10 cellular contexts compared by ENCODE assay signal in genomic region chrX:135114392-135114791, GRCh38. TPM values are rescaled to one million over a fixed set of nuclear protein-coding genes. Genes with fewer than 3 reads are reported as not detected.
DNase-seq lines count a peak whose midpoint lies in the region; ATAC-seq and TF ChIP-seq lines count a peak whose summit lies in the region.
"Had no signal": no experiment of that assay in that cellular context is flagged by ENCODE, and none has a peak within 500 bp of the region (broad histone marks: within the 10 kb centered on the region; RNA-seq: fewer than 3 reads in every experiment).

No MANE protein-coding gene starts in this region.

- peak; percentile 13 for DNase-seq in activated CD4-positive, alpha-beta T cell treated with anti-CD3 and anti-CD28 coated beads, Interleukin-2, amount 10 ng/mL, durations not matched to agents 7 days and 5 days
- DNase-seq in activated CD4-positive, alpha-beta T cell treated with anti-CD3 and anti-CD28 coated beads for 1 hour, result no peak
- no peak for DNase-seq in stimulated activated effector memory CD8-positive, alpha-beta T cell treated with anti-CD3 and anti-CD28 coated beads, Interleukin-12 subunit alpha, Interleukin-12 subunit beta, amount 100 ng/mL, for 72 hours (ENCODE audit: low spot score in 2 of 2)
- DNase-seq in endothelial cell (ENCODE audit: low spot score), result no peak
- DNase-seq in erythroblast (lab: John Stamatoyannopoulos, UW), result no peak
- DNase-seq in chondrocyte (ENCODE audit: low spot score), result no peak

- H3K4me1 Mint-ChIP-seq in activated CD4-positive, alpha-beta T cell treated with anti-CD3 and anti-CD28 coated beads, Interleukin-2, amount 10 ng/mL, durations not matched to agents 7 days and 5 days, result no peaks in the 10 kb centered on the region
- no peaks in the 10 kb centered on the region for H3K4me1 Mint-ChIP-seq in stimulated activated effector memory CD8-positive, alpha-beta T cell treated with anti-CD3 and anti-CD28 coated beads, Interleukin-12 subunit alpha, Interleukin-12 subunit beta, amount 100 ng/mL, for 72 hours
- H3K4me1 Mint-ChIP-seq in endothelial cell (ENCODE audit: unreplicated experiment) (peaks cover 3% of the 10 kb centered on the region), chondrocyte (ENCODE audit: low read depth) (no peaks in the 10 kb centered on the region)

- no peaks in the 10 kb centered on the region for H3K9me3 Mint-ChIP-seq in activated CD4-positive, alpha-beta T cell treated with anti-CD3 and anti-CD28 coated beads, Interleukin-2, amount 10 ng/mL, durations not matched to agents 7 days and 5 days
- no peaks in the 10 kb centered on the region for H3K9me3 Mint-ChIP-seq in stimulated activated effector memory CD8-positive, alpha-beta T cell treated with anti-CD3 and anti-CD28 coated beads, Interleukin-12 subunit alpha, Interleukin-12 subunit beta, amount 100 ng/mL, for 72 hours
- H3K9me3 Mint-ChIP-seq in endothelial cell (ENCODE audit: unreplicated experiment) (no peaks in the 10 kb centered on the region), chondrocyte (ENCODE audit: low read depth) (peaks cover 2% of the 10 kb centered on the region)

- H3K4me3 Mint-ChIP-seq in activated CD4-positive, alpha-beta T cell treated with anti-CD3 and anti-CD28 coated beads, Interleukin-2, amount 10 ng/mL, durations not matched to agents 7 days and 5 days, result no peak overlapping the region
- H3K4me3 Mint-ChIP-seq in stimulated activated effector memory CD8-positive, alpha-beta T cell treated with anti-CD3 and anti-CD28 coated beads, Interleukin-12 subunit alpha, Interleukin-12 subunit beta, amount 100 ng/mL, for 72 hours, result no peak overlapping the region
- H3K4me3 Mint-ChIP-seq in endothelial cell (ENCODE audit: unreplicated experiment) (no peak overlapping the region), chondrocyte (ENCODE audit: unreplicated experiment) (no peak overlapping the region)

- TF ChIP-seq CTCF in endothelial cell (IDR thresholded peaks at IDR 0.05; ENCODE audit: unreplicated experiment) (no peak), chondrocyte (IDR thresholded peaks at IDR 0.05) (no peak)

- H3K27ac Mint-ChIP-seq in activated CD4-positive, alpha-beta T cell treated with anti-CD3 and anti-CD28 coated beads, Interleukin-2, amount 10 ng/mL, durations not matched to agents 7 days and 5 days, result no peak overlapping the region
- no peak overlapping the region for H3K27ac Mint-ChIP-seq in stimulated activated effector memory CD8-positive, alpha-beta T cell treated with anti-CD3 and anti-CD28 coated beads, Interleukin-12 subunit alpha, Interleukin-12 subunit beta, amount 100 ng/mL, for 72 hours
- H3K27ac Mint-ChIP-seq in endothelial cell (ENCODE audit: unreplicated experiment) (no peak overlapping the region), chondrocyte (ENCODE audit: unreplicated experiment) (no peak overlapping the region)

- POLR2A ChIA-PET in activated CD4-positive, alpha-beta T cell treated with anti-CD3 and anti-CD28 coated beads, Interleukin-2, amount 10 ng/mL, durations not matched to agents 7 days and 5 days (lab: Charles Lee), result no interaction called here

- peaks cover 10% of the 10 kb centered on the region for H3K27me3 Mint-ChIP-seq in activated CD4-positive, alpha-beta T cell treated with anti-CD3 and anti-CD28 coated beads, Interleukin-2, amount 10 ng/mL, durations not matched to agents 7 days and 5 days
- H3K27me3 Mint-ChIP-seq in endothelial cell (ENCODE audit: unreplicated experiment) (no peaks in the 10 kb centered on the region), chondrocyte (ENCODE audit: low read depth) (peaks cover 1% of the 10 kb centered on the region)

- ATAC-seq in GM21825 (IDR thresholded peaks at IDR 0.05; ENCODE audit: unreplicated experiment) (peak; percentile 95), HG03432 (IDR thresholded peaks at IDR 0.05; ENCODE audit: unreplicated experiment) (peak; percentile 97)
- ATAC-seq in stimulated activated effector memory CD8-positive, alpha-beta T cell treated with anti-CD3 and anti-CD28 coated beads, Interleukin-12 subunit alpha, Interleukin-12 subunit beta, amount 100 ng/mL, for 72 hours, result peak; percentile 74
- ATAC-seq: K562 had no signal

- no peaks in the 10 kb centered on the region for H3K36me3 Mint-ChIP-seq in activated CD4-positive, alpha-beta T cell treated with anti-CD3 and anti-CD28 coated beads, Interleukin-2, amount 10 ng/mL, durations not matched to agents 7 days and 5 days (ENCODE audit: low read depth)
- no peaks in the 10 kb centered on the region for H3K36me3 Mint-ChIP-seq in stimulated activated effector memory CD8-positive, alpha-beta T cell treated with anti-CD3 and anti-CD28 coated beads, Interleukin-12 subunit alpha, Interleukin-12 subunit beta, amount 100 ng/mL, for 72 hours
- H3K36me3 Mint-ChIP-seq in endothelial cell (ENCODE audit: low read depth, unreplicated experiment), result no peaks in the 10 kb centered on the region
- no peaks in the 10 kb centered on the region for H3K36me3 Mint-ChIP-seq in chondrocyte (ENCODE audit: low read depth)

- CTCF ChIA-PET in activated CD4-positive, alpha-beta T cell treated with anti-CD3 and anti-CD28 coated beads, Interleukin-2, amount 10 ng/mL, durations not matched to agents 7 days and 5 days (lab: Charles Lee), result no interaction called here

- TF ChIP-seq POLR2A in erythroblast (IDR thresholded peaks at IDR 0.05; ENCODE audit: low read length), result no peak

RNA-seq across cellular contexts. Expression of gene ETDB, which starts 5.9 kb away (rescaled TPM):
- total RNA-seq in activated CD4-positive, alpha-beta T cell treated with anti-CD3 and anti-CD28 coated beads, Interleukin-2, amount 10 ng/mL, durations not matched to agents 7 days and 5 days, result not detected
- total RNA-seq in endothelial cell (ENCODE audit: unreplicated experiment), result not detected
- total RNA-seq in chondrocyte, result not detected in 3 replicates
- total RNA-seq: K562, PC-9 had no signal

RNA-seq across cellular contexts. Expression of gene SMIM10L2B, which starts 15.9 kb away (rescaled TPM):
- total RNA-seq in activated CD4-positive, alpha-beta T cell treated with anti-CD3 and anti-CD28 coated beads, Interleukin-2, amount 10 ng/mL, durations not matched to agents 7 days and 5 days, result under 1 TPM in 1 of 2 experiments, not detected in 1; 0.06 TPM
- total RNA-seq in endothelial cell (ENCODE audit: unreplicated experiment) (2.6 TPM), chondrocyte (2.2 to 3.3 TPM (median 3.3 TPM) in 3 replicates)

RNA-seq across cellular contexts. Expression of gene CT55, which starts 56.8 kb away (rescaled TPM):
- total RNA-seq in activated CD4-positive, alpha-beta T cell treated with anti-CD3 and anti-CD28 coated beads, Interleukin-2, amount 10 ng/mL, durations not matched to agents 7 days and 5 days, result not detected
- 0.21 TPM for total RNA-seq in endothelial cell (ENCODE audit: unreplicated experiment)
- total RNA-seq in chondrocyte, result not detected in 3 replicates
- total RNA-seq: PC-9 had no signal
